Comparison of ENCODE assay signal across 9 cellular contexts in genomic region chr3:120622870-120623718, GRCh38. TPM values are rescaled to one million over a fixed set of nuclear protein-coding genes. Genes with fewer than 3 reads are reported as not detected.
DNase-seq lines count a peak whose midpoint lies in the region; ATAC-seq and TF ChIP-seq lines count a peak whose summit lies in the region.
"Had no signal": no experiment of that assay in that cellular context is flagged by ENCODE, and none has a peak within 500 bp of the region (broad histone marks: within the 10 kb centered on the region; RNA-seq: fewer than 3 reads in every experiment).

No MANE protein-coding gene starts in this region.

- no peak overlapping the region for H3K4me3 Mint-ChIP-seq in activated CD4-positive, alpha-beta T cell treated with anti-CD3 and anti-CD28 coated beads, Interleukin-2, amount 10 ng/mL, durations not matched to agents 24 days and 14 days
- H3K4me3 Mint-ChIP-seq in naive thymus-derived CD8-positive, alpha-beta T cell: no peak overlapping the region

- no peak for ATAC-seq in stimulated activated naive CD8-positive, alpha-beta T cell treated with anti-CD3 and anti-CD28 coated beads, Interleukin-15, Interleukin-2, amounts not matched to agents 100 U/mL and 50 U/mL, for 24 hours
- ATAC-seq in GM21786 (IDR thresholded peaks at IDR 0.05; ENCODE audit: unreplicated experiment): no peak
- ATAC-seq in naive thymus-derived CD8-positive, alpha-beta T cell: no peak

- H3K27ac Mint-ChIP-seq in activated CD4-positive, alpha-beta T cell treated with anti-CD3 and anti-CD28 coated beads, Interleukin-2, amount 10 ng/mL, durations not matched to agents 24 days and 14 days: no peak overlapping the region
- peak overlapping the region in 1 of 10 donors; percentile 33 for H3K27ac Mint-ChIP-seq in naive thymus-derived CD8-positive, alpha-beta T cell

- no peaks in the 10 kb centered on the region for H3K4me1 Mint-ChIP-seq in activated CD4-positive, alpha-beta T cell treated with anti-CD3 and anti-CD28 coated beads, Interleukin-2, amount 10 ng/mL, durations not matched to agents 24 days and 14 days
- H3K4me1 Mint-ChIP-seq in naive thymus-derived CD8-positive, alpha-beta T cell: no peaks in the 10 kb centered on the region

- peak; percentile 62 for DNase-seq in activated CD4-positive, alpha-beta T cell treated with anti-CD3 and anti-CD28 coated beads, Interleukin-2, amount 10 ng/mL, durations not matched to agents 24 days and 14 days
- no peak for DNase-seq in activated CD4-positive, alpha-beta T cell treated with anti-CD3 and anti-CD28 coated beads, Interleukin-2, amount 50 U/mL, for 4 hours
- DNase-seq in NB4 (ENCODE audit: low read depth) (peak; percentile 45), cardiac fibroblast (ENCODE audit: low read depth in 2 of 2) (peak; percentile 31 to 64), T-helper 1 cell (no peak)
- peak; percentile 18 for DNase-seq in stimulated activated naive CD8-positive, alpha-beta T cell treated with anti-CD3 and anti-CD28 coated beads, Interleukin-15, Interleukin-2, amounts not matched to agents 100 U/mL and 50 U/mL, for 24 hours
- DNase-seq in naive thymus-derived CD8-positive, alpha-beta T cell: no peak
- DNase-seq: effector CD4-positive, alpha-beta T cell had no signal

- no peaks in the 10 kb centered on the region for H3K27me3 Mint-ChIP-seq in activated CD4-positive, alpha-beta T cell treated with anti-CD3 and anti-CD28 coated beads, Interleukin-2, amount 10 ng/mL, durations not matched to agents 24 days and 14 days
- peaks cover 0 to 5% (median 3%) of the 10 kb centered on the region in 5 donors for H3K27me3 Mint-ChIP-seq in naive thymus-derived CD8-positive, alpha-beta T cell

- POLR2A ChIA-PET in naive thymus-derived CD8-positive, alpha-beta T cell (lab: Charles Lee): no interaction called here

- TF ChIP-seq POLR2A in NB4 (IDR thresholded peaks at IDR 0.05; ENCODE audit: extremely low read depth, insufficient read length): no peak

- H3K9me3 Mint-ChIP-seq in activated CD4-positive, alpha-beta T cell treated with anti-CD3 and anti-CD28 coated beads, Interleukin-2, amount 10 ng/mL, durations not matched to agents 24 days and 14 days: peaks cover 15% of the 10 kb centered on the region
- peaks cover 0 to 35% (median 17%) of the 10 kb centered on the region in 9 donors for H3K9me3 Mint-ChIP-seq in naive thymus-derived CD8-positive, alpha-beta T cell

- H3K4me3 ChIP-seq in NB4 (ENCODE audit: low read depth, low read length) (no peak overlapping the region), cardiac fibroblast (replicated peaks in 1 of 2; ENCODE audit: low read depth in 2 of 2, low read length in 2 of 2) (no peak overlapping the region)

- intact Hi-C loops in activated CD4-positive, alpha-beta T cell treated with anti-CD3 and anti-CD28 coated beads, Interleukin-2, amount 10 ng/mL, durations not matched to agents 24 days and 14 days (cut with micrococcal nuclease): no loop called here

- H3K36me3 Mint-ChIP-seq in activated CD4-positive, alpha-beta T cell treated with anti-CD3 and anti-CD28 coated beads, Interleukin-2, amount 10 ng/mL, durations not matched to agents 24 days and 14 days (ENCODE audit: low read depth): no peaks in the 10 kb centered on the region
- H3K36me3 Mint-ChIP-seq in naive thymus-derived CD8-positive, alpha-beta T cell: peaks cover 2 to 12% (median 9%) of the 10 kb centered on the region in 3 donors

- TF ChIP-seq CTCF in NB4 (IDR thresholded peaks at IDR 0.05; ENCODE audit: low read depth, low read length): peak; percentile 3
- peak; percentile 20 for TF ChIP-seq CTCF in cardiac fibroblast (IDR thresholded peaks at IDR 0.05; ENCODE audit: low read depth, low read length)

RNA-seq across cellular contexts. Expression of gene NDUFB4, which starts 27.0 kb away (rescaled TPM):
- 116 and 123 TPM in 2 replicates for total RNA-seq in activated CD4-positive, alpha-beta T cell treated with anti-CD3 and anti-CD28 coated beads, Interleukin-2, amount 10 ng/mL, durations not matched to agents 24 days and 14 days
- 100 to 1,000 TPM in 1 of 2 experiments, 10 to 100 TPM in 1; 87.5 to 107 TPM for total RNA-seq in naive thymus-derived CD8-positive, alpha-beta T cell
- 100 to 1,000 TPM; 249 to 277 (median 277) TPM for polyA plus RNA-seq in naive thymus-derived CD8-positive, alpha-beta T cell

RNA-seq across cellular contexts. Expression of gene HGD, which starts 58.9 kb away (rescaled TPM):
- total RNA-seq in activated CD4-positive, alpha-beta T cell treated with anti-CD3 and anti-CD28 coated beads, Interleukin-2, amount 10 ng/mL, durations not matched to agents 24 days and 14 days: 0.19 and 0.24 TPM in 2 replicates
- total RNA-seq in naive thymus-derived CD8-positive, alpha-beta T cell: 1 to 10 TPM; 3.8 to 5.5 TPM
- polyA plus RNA-seq in naive thymus-derived CD8-positive, alpha-beta T cell: not detected

Comparison
In these comparisons a context has a peak if more than half of its experiments do, and no peak if none do; other contexts are left out.
1. DNase-seq: peak in activated CD4-positive, alpha-beta T cell treated with anti-CD3 and anti-CD28 coated beads, Interleukin-2, amount 10 ng/mL, durations not matched to agents 24 days and 14 days (single experiment), NB4 (single experiment), cardiac fibroblast (2 of 2) and stimulated activated naive CD8-positive, alpha-beta T cell treated with anti-CD3 and anti-CD28 coated beads, Interleukin-15, Interleukin-2, amounts not matched to agents 100 U/mL and 50 U/mL, for 24 hours (single experiment); none in activated CD4-positive, alpha-beta T cell treated with anti-CD3 and anti-CD28 coated beads, Interleukin-2, amount 50 U/mL, for 4 hours (0 of 2), T-helper 1 cell (0 of 5) and naive thymus-derived CD8-positive, alpha-beta T cell (0 of 10).